In genomic region chr14:59275668-59276067, GRCh38 we compare ENCODE assay signal across 1 cellular context.
TF ChIP-seq lines count a peak whose summit lies in the region.

No MANE protein-coding gene starts in this region.

TF ChIP-seq in WTC11, 78 proteins besides CTCF, POLR2A, EP300 and RAD21 (continued from another document):
- TF ChIP-seq E2F1 (CRISPR knock-in tag; IDR thresholded peaks at IDR 0.05): no peak
TF ChIP-seq in WTC11: peak in this region for 0.
